In the genomic region with DNA sequence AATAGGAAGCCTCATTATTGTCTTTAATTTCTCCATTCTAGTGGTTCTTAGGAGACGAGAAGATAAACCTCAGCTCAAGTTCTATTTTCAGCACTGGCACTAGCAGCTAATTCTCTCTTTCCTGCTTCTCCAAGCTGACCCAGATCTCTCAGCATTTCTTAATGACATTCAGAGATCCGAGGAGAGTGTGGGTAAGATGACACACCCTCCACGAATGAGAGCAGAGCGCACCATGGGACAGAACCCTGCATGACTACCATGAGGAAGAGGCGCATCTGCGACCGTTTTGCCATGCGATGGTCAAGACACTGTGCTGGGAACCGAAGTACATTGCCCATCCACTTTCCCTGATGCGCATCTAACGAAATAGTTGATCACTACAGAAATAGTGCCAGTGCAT, we compare ENCODE assay signal across 19 cellular contexts.
"Had no signal": no experiment of that assay in that cellular context is flagged by ENCODE, and none has a peak within 500 bp of the region (broad histone marks: within the 10 kb centered on the region; RNA-seq: fewer than 3 reads in every experiment).

No MANE protein-coding gene starts in this region.

- H3K4me1 ChIP-seq: colonic mucosa, pancreas, spleen, suprapubic skin had no signal

- H3K4me3 ChIP-seq: colonic mucosa, esophagus muscularis mucosa, mucosa of descending colon, pancreas, right atrium auricular region, sigmoid colon, skin epidermis, spleen, suprapubic skin had no signal

- H3K27ac ChIP-seq: colonic mucosa, esophagus muscularis mucosa, neutrophil, pancreas, right atrium auricular region, sigmoid colon, skin epidermis, spleen, suprapubic skin had no signal

- H3K9me3 ChIP-seq: colonic mucosa, esophagus muscularis mucosa, mucosa of descending colon, neutrophil, pancreas, right atrium auricular region, sigmoid colon, suprapubic skin had no signal

- ATAC-seq: left lobe of liver; mucosa of descending colon; natural killer cell treated with Interleukin-12 subunit alpha and Interleukin-12 subunit beta and Interleukin-15 and Interleukin-18, amount 100 ng/mL, for 72 hours; pancreas; stimulated activated naive CD8-positive, alpha-beta T cell treated with anti-CD3 and anti-CD28 coated beads, Interleukin-15, amount 100 ng/mL, for 72 hours had no signal

- H3K36me3 ChIP-seq: colonic mucosa, esophagus muscularis mucosa, neutrophil, pancreas, right atrium auricular region, sigmoid colon, spleen, suprapubic skin had no signal

- H3K27me3 ChIP-seq: colonic mucosa, esophagus muscularis mucosa, neutrophil, pancreas, right atrium auricular region, sigmoid colon, spleen, suprapubic skin had no signal

- DNase-seq: colonic mucosa; effector memory CD4-positive, alpha-beta T cell; foreskin melanocyte; kidney; mesenchymal stem cell; mucosa of descending colon; naive B cell; pancreas; sigmoid colon; spleen; stimulated activated naive CD4-positive, alpha-beta T cell; stimulated activated naive CD8-positive, alpha-beta T cell treated with anti-CD3 and anti-CD28 coated beads, Interleukin-15, amount 100 ng/mL, for 72 hours had no signal
